ENCODE assay signal across 7 cellular contexts in genomic region chr20:48372851-48373554, GRCh38.
DNase-seq lines count a peak whose midpoint lies in the region; ATAC-seq, FAIRE-seq and TF ChIP-seq lines count a peak whose summit lies in the region.
"Not testable (repeated sequence)": the region's sequence is repeated elsewhere in the genome, so short reads cannot be mapped to it uniquely, and the experiment has no call there.

No MANE protein-coding gene starts in this region.

- not testable (repeated sequence) for H2BK5ac ChIP-seq in neuronal stem cell (ENCODE audit: low read length)

- peak; percentile 75 for ATAC-seq in sciatic nerve

- not testable (repeated sequence) for H3K36me3 ChIP-seq in brain microvascular endothelial cell (replicated peaks); iPS-20b (ENCODE audit: insufficient read depth, low read depth, low read length); liver (ENCODE audit: control insufficient read depth in 4 of 4, insufficient read depth in 3 of 4, low read depth in 1 of 4, low read length in 3 of 4); neuronal stem cell (replicated peaks in 1 of 2; ENCODE audit: control insufficient read depth in 2 of 2, insufficient read depth in 2 of 2, low read length in 2 of 2)

- not testable (repeated sequence) for DNase-seq in HTR-8/SVneo (ENCODE audit: insufficient read length, low spot score); brain microvascular endothelial cell; sciatic nerve (ENCODE audit: low spot score)
- DNase-seq in RPMI7951 (ENCODE audit: low read depth) (peak; percentile 22), neuronal stem cell (ENCODE audit: low spot score) (peak; percentile 79)

- 41% methylated on average over 34 of the region's 35 CpGs for WGBS in liver
- WGBS in neuronal stem cell (ENCODE audit: extremely low coverage in 2 of 2, insufficient read length in 2 of 2, insufficient replicate concordance in 1 of 2), 2 donors = no CpG with 5 or more reads among the region's 35 CpGs

- peak; percentile 49 for FAIRE-seq in HTR-8/SVneo (lab: Jason Lieb, UNC)

- H3K9me3 ChIP-seq in iPS-20b (ENCODE audit: insufficient read depth, low read depth, low read length); liver (ENCODE audit: control insufficient read depth in 4 of 4, low read length in 3 of 4); neuronal stem cell (replicated peaks in 1 of 2; ENCODE audit: control insufficient read depth in 2 of 2, insufficient read depth in 1 of 2, low read depth in 1 of 2, low read length in 2 of 2): not testable (repeated sequence)

- H2BK120ac ChIP-seq in neuronal stem cell (ENCODE audit: low read depth, low read length) = not testable (repeated sequence)

- not testable (repeated sequence) for TF ChIP-seq RAD21 in liver (IDR thresholded peaks at IDR 0.05)

- not testable (repeated sequence) for H3K4ac ChIP-seq in neuronal stem cell (ENCODE audit: low read length)

- H2BK15ac ChIP-seq in neuronal stem cell (ENCODE audit: low read length) = not testable (repeated sequence)

- H3K27me3 ChIP-seq in brain microvascular endothelial cell (replicated peaks); iPS-20b (ENCODE audit: insufficient read depth, low read length); liver (ENCODE audit: control insufficient read depth in 4 of 4, insufficient read depth in 4 of 4, low read length in 3 of 4); neuronal stem cell (ENCODE audit: control insufficient read depth in 3 of 3, insufficient read depth in 3 of 3, low read depth in 1 of 3, low read length in 3 of 3): not testable (repeated sequence)

- H3K4me2 ChIP-seq in neuronal stem cell (ENCODE audit: insufficient read depth, low read length, poor library complexity, severe bottlenecking) = not testable (repeated sequence)

- not testable (repeated sequence) for H3K23ac ChIP-seq in neuronal stem cell (ENCODE audit: low read depth, low read length, poor library complexity)

- H3K4me3 ChIP-seq in brain microvascular endothelial cell (ENCODE audit: low read depth, low read length) = peak overlapping the region; percentile 5
- H3K4me3 ChIP-seq in iPS-20b (ENCODE audit: low read length); liver (ENCODE audit: low read depth in 1 of 3, low read length in 3 of 3); neuronal stem cell (ENCODE audit: low read length in 2 of 2): not testable (repeated sequence)

- H2AK5ac ChIP-seq in neuronal stem cell (ENCODE audit: low read depth, low read length) = not testable (repeated sequence)

- H4K8ac ChIP-seq in neuronal stem cell (ENCODE audit: low read depth, low read length) = not testable (repeated sequence)

- intact Hi-C loops in sciatic nerve (cut with DNase I) = not testable (repeated sequence)

- TF ChIP-seq CTCF in brain microvascular endothelial cell (IDR thresholded peaks at IDR 0.05; ENCODE audit: low read depth, low read length, missing control alignments); liver (IDR thresholded peaks at IDR 0.05; ENCODE audit: low read depth, low read length, missing input control): not testable (repeated sequence)

- not testable (repeated sequence) for H3K14ac ChIP-seq in neuronal stem cell (ENCODE audit: low read length)

- in situ Hi-C loops in brain microvascular endothelial cell (cut with HindIII; ENCODE audit: low pct_ligation_motif_present, low sequenced_read_pairs) = not testable (repeated sequence)

- H3K9ac ChIP-seq in iPS-20b (ENCODE audit: low read depth, low read length) = peak overlapping the region; percentile 21; the same call in 1 of the 2 replicates
- H3K9ac ChIP-seq in liver (ENCODE audit: low read depth in 1 of 2, low read length in 2 of 2); neuronal stem cell (ENCODE audit: low read depth, low read length, poor library complexity): not testable (repeated sequence)

- H3K27ac ChIP-seq in brain microvascular endothelial cell; iPS-20b (ENCODE audit: low read length); neuronal stem cell (replicated peaks; ENCODE audit: low read length): not testable (repeated sequence)
- H3K27ac ChIP-seq in liver (ENCODE audit: low read depth in 1 of 2, low read length in 2 of 2) = peak overlapping the region; percentile 37

- H4K91ac ChIP-seq in neuronal stem cell (ENCODE audit: low read depth, low read length, poor library complexity) = not testable (repeated sequence)

- H3K79me1 ChIP-seq in neuronal stem cell (ENCODE audit: low read depth, low read length) = not testable (repeated sequence)

- H2AFZ ChIP-seq in neuronal stem cell (ENCODE audit: low read length) = not testable (repeated sequence)

- not testable (repeated sequence) for H3K18ac ChIP-seq in neuronal stem cell (ENCODE audit: low read length)

- peaks cover 29% of the 10 kb centered on the region; the same call in 1 of the 2 replicates for H3K4me1 ChIP-seq in iPS-20b (ENCODE audit: insufficient read depth, low read length)
- not testable (repeated sequence) for H3K4me1 ChIP-seq in liver (ENCODE audit: control insufficient read depth in 4 of 4, insufficient read depth in 4 of 4, low read length in 3 of 4)
- H3K4me1 ChIP-seq in neuronal stem cell (ENCODE audit: control insufficient read depth in 2 of 2, insufficient read depth in 1 of 2, low read depth in 1 of 2, low read length in 2 of 2) = peaks cover 21 to 32% of the 10 kb centered on the region in 2 donors

- not testable (repeated sequence) for H2BK12ac ChIP-seq in neuronal stem cell (ENCODE audit: low read length)

TF ChIP-seq in liver, 16 proteins besides CTCF, POLR2A, EP300 and RAD21:
- peak; percentile 76 for TF ChIP-seq NR2F2 (IDR thresholded peaks at IDR 0.05)
